In the genomic region with DNA sequence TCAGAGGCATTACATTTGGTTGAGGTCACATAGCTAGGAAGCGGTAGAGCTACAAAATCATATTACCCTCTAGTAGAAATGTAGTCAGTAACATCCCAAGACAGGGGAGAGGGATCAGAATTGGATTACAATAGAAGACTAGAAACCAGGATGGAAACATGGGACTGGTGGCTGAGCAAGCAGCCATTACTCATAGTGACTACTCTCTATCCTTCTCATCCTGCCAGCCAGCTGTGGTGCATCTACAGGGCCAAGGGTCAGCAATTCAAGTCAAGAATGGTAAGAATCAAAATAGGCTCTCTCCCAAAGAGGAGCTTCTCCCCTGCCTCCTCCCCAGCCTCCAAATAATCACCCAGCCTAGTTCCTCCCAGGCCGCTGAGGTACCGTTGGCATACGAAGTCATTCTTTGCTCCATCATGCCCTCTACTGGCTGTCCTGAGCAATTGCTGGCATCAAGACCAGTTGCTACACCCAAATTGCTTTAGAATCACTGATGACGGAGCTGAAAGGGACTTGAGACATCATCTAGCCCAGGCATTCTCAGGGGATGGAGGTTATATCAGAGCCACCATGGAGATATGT, we compare ENCODE assay signal across 8 cellular contexts. TPM values are rescaled to one million over a fixed set of nuclear protein-coding genes. Genes with fewer than 3 reads are reported as not detected.
DNase-seq lines count a peak whose midpoint lies in the region; ATAC-seq and TF ChIP-seq lines count a peak whose summit lies in the region.

No MANE protein-coding gene starts in this region.

- DNase-seq in D341Med (ENCODE audit: low spot score) = peak; percentile 69
- peak; percentile 75 for DNase-seq in HT-29 (ENCODE audit: low spot score)
- peak in 1 of 2 experiments; percentile 7 for DNase-seq in PC-9
- DNase-seq in amniotic stem cell (lab: John Stamatoyannopoulos, UW) = peak; percentile 6
- peak; percentile 59 for DNase-seq in hepatic stellate cell (ENCODE audit: low spot score)
- DNase-seq in stimulated activated CD4-positive, alpha-beta T cell treated with anti-CD3 and anti-CD28 coated beads, Interleukin-15, amount 100 ng/mL, for 24 hours = peak; percentile 52

- H3K27me3 ChIP-seq in PC-9 (ENCODE audit: insufficient read depth, low read depth) = no peaks in the 10 kb centered on the region; the same call in 1 of the 2 replicates

- no peaks in the 10 kb centered on the region for H3K79me2 ChIP-seq in PC-9 (ENCODE audit: low read depth)

- intact Hi-C loops in PC-9 (cut with micrococcal nuclease; ENCODE audit: unreplicated experiment) = loop anchor here (2.0 to 5.0 kb wide), 2 partner anchors 66 to 232 kb away; partner anchors contain the start of gene P2RY4

- H3K4me1 ChIP-seq in PC-9 (replicated peaks; ENCODE audit: insufficient read depth) = no peaks in the 10 kb centered on the region

- no peaks in the 10 kb centered on the region for H3F3A ChIP-seq in PC-9 (ENCODE audit: insufficient read depth, low read depth)

- POLR2A ChIA-PET in PC-9 (lab: Charles Lee; ENCODE audit: unreplicated experiment) = no interaction called here

- no peaks in the 10 kb centered on the region for H3K9me3 ChIP-seq in PC-9 (ENCODE audit: insufficient read depth, low read depth)

- no peak overlapping the region for H3K4me2 ChIP-seq in PC-9

- BruUV-seq in PC-9 (replicated peaks; lab: Mats Ljungman, UMichigan) = no TSS peak

- CTCF ChIA-PET in PC-9 (lab: Charles Lee) = interaction anchor here (0.5 kb wide), 1 partner anchor 241 kb away, joined by 3 read pairs; no protein-coding TSS in a partner anchor

- no peak overlapping the region for H3K4me3 ChIP-seq in PC-9

- H3K9me2 ChIP-seq in PC-9 (ENCODE audit: insufficient read depth) = no peaks in the 10 kb centered on the region

- peak; percentile 79 for ATAC-seq in GM19395 (IDR thresholded peaks at IDR 0.05; ENCODE audit: unreplicated experiment)
- ATAC-seq in GM18873 (IDR thresholded peaks at IDR 0.05; ENCODE audit: low FRiP score, unreplicated experiment) = no peak

- TF ChIP-seq CTCF in PC-9 (conservative IDR thresholded peaks at IDR 0.05) = peak; percentile 71

- H3K27ac ChIP-seq in PC-9 = no peak overlapping the region

- no peaks in the 10 kb centered on the region for H4K20me1 ChIP-seq in PC-9 (ENCODE audit: insufficient read depth)

- H3K36me3 ChIP-seq in PC-9 (ENCODE audit: low read depth) = no peaks in the 10 kb centered on the region

- H2AFZ ChIP-seq in PC-9 = no peak overlapping the region

RNA-seq across cellular contexts. Expression of gene AWAT2, which starts 19.4 kb away (rescaled TPM):
- total RNA-seq in HT-29 (2014; rRNA removed; shearing (Covaris generic)) = not detected in 2 replicates
- not detected in 2 replicates for total RNA-seq in PC-9 (2021)

RNA-seq across cellular contexts. Expression of gene OTUD6A, which starts 31.9 kb away (rescaled TPM):
- not detected in 2 replicates for total RNA-seq in HT-29 (2014; rRNA removed; shearing (Covaris generic))
- not detected in 2 replicates for total RNA-seq in PC-9 (2021)
